1 cellular context compared by ENCODE assay signal in the genomic region with DNA sequence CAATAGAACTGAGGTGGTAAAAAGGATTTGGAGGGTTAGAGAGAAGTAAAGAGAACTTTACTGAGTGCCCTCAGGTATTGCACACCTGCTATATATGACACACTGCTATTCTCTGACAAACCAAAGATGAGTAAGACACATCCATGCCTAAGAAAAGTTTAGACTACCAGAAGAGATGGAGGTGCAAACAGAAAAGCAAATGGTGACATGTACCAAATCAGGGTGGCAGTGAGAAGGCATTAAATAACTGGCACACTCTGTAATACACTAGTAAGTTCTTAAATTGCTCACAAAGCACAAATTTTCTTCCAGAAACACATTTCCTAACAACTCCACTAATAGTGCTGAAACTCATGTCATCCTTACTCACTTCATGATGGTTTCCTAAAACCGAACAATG.
TF ChIP-seq lines count a peak whose summit lies in the region.

No MANE protein-coding gene starts in this region.

TF ChIP-seq in WTC11, 78 proteins besides CTCF, POLR2A, EP300 and RAD21 (continued from another document):
- TF ChIP-seq AR (CRISPR knock-in tag; IDR thresholded peaks at IDR 0.05) (no peak), ERG (CRISPR knock-in tag; IDR thresholded peaks at IDR 0.05) (no peak), TCF7 (CRISPR knock-in tag; IDR thresholded peaks at IDR 0.05; ENCODE audit: low read depth) (no peak), JUN (CRISPR knock-in tag; IDR thresholded peaks at IDR 0.05) (no peak), IRF2 (CRISPR knock-in tag; IDR thresholded peaks at IDR 0.05; ENCODE audit: borderline replicate concordance, low read depth) (no peak)
- TF ChIP-seq, protein P1, sequence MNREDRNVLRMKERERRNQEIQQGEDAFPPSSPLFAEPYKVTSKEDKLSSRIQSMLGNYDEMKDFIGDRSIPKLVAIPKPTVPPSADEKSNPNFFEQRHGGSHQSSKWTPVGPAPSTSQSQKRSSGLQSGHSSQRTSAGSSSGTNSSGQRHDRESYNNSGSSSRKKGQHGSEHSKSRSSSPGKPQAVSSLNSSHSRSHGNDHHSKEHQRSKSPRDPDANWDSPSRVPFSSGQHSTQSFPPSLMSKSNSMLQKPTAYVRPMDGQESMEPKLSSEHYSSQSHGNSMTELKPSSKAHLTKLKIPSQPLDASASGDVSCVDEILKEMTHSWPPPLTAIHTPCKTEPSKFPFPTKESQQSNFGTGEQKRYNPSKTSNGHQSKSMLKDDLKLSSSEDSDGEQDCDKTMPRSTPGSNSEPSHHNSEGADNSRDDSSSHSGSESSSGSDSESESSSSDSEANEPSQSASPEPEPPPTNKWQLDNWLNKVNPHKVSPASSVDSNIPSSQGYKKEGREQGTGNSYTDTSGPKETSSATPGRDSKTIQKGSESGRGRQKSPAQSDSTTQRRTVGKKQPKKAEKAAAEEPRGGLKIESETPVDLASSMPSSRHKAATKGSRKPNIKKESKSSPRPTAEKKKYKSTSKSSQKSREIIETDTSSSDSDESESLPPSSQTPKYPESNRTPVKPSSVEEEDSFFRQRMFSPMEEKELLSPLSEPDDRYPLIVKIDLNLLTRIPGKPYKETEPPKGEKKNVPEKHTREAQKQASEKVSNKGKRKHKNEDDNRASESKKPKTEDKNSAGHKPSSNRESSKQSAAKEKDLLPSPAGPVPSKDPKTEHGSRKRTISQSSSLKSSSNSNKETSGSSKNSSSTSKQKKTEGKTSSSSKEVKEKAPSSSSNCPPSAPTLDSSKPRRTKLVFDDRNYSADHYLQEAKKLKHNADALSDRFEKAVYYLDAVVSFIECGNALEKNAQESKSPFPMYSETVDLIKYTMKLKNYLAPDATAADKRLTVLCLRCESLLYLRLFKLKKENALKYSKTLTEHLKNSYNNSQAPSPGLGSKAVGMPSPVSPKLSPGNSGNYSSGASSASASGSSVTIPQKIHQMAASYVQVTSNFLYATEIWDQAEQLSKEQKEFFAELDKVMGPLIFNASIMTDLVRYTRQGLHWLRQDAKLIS (CRISPR knock-in tag; IDR thresholded peaks at IDR 0.05; ENCODE audit: borderline replicate concordance), result no peak
- TF ChIP-seq, protein P2, sequence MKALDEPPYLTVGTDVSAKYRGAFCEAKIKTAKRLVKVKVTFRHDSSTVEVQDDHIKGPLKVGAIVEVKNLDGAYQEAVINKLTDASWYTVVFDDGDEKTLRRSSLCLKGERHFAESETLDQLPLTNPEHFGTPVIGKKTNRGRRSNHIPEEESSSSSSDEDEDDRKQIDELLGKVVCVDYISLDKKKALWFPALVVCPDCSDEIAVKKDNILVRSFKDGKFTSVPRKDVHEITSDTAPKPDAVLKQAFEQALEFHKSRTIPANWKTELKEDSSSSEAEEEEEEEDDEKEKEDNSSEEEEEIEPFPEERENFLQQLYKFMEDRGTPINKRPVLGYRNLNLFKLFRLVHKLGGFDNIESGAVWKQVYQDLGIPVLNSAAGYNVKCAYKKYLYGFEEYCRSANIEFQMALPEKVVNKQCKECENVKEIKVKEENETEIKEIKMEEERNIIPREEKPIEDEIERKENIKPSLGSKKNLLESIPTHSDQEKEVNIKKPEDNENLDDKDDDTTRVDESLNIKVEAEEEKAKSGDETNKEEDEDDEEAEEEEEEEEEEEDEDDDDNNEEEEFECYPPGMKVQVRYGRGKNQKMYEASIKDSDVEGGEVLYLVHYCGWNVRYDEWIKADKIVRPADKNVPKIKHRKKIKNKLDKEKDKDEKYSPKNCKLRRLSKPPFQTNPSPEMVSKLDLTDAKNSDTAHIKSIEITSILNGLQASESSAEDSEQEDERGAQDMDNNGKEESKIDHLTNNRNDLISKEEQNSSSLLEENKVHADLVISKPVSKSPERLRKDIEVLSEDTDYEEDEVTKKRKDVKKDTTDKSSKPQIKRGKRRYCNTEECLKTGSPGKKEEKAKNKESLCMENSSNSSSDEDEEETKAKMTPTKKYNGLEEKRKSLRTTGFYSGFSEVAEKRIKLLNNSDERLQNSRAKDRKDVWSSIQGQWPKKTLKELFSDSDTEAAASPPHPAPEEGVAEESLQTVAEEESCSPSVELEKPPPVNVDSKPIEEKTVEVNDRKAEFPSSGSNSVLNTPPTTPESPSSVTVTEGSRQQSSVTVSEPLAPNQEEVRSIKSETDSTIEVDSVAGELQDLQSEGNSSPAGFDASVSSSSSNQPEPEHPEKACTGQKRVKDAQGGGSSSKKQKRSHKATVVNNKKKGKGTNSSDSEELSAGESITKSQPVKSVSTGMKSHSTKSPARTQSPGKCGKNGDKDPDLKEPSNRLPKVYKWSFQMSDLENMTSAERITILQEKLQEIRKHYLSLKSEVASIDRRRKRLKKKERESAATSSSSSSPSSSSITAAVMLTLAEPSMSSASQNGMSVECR (CRISPR knock-in tag; IDR thresholded peaks at IDR 0.05; ENCODE audit: borderline replicate concordance), result no peak
